In the genomic region with DNA sequence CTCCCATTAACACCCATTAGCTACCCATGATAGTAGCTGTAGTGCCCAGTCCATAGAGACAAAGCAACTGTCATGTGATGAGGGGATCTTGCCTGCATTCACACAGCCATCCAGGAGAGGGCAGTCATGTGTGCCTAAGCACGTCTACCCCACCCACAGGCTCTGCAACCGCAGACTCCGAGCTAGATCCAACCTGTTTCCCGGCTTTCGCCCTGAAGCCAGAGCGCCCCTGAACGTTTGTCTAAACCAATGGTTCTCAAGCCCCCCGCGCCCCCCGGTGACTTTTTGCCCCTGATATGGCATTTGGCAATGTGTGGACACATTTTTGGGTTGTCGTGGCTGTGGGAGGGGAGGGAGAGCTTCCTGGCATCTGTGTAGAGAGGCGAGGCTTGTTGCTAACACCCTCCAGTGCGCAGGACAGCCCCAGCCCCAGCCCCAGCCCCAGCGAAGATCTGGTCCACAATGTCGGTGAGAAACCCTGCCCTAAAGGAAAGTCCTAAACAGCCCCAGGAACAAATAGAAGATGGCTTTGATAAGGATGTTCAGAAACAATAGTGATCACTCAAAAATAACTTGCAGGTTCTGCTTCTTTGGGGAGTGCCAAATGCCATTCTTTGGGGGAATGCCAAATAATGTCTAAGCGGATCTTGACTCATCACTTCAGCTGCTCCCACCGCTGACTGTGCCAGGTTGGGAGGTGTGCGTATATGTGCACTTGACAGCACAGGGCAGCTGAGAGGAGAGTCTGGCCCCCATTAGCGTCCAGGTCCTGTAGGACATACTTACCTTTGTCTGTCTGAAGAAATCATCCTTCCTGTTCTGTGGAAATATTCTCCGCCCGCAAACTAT, we compare ENCODE assay signal across 9 cellular contexts. TPM values are rescaled to one million over a fixed set of nuclear protein-coding genes. Genes with fewer than 3 reads are reported as not detected.
A peak's percentile ranks its signal among the peaks of the same experiment; 100 is the strongest.
DNase-seq lines count a peak whose midpoint lies in the region; ATAC-seq, FAIRE-seq and TF ChIP-seq lines count a peak whose summit lies in the region.
"Had no signal": no experiment of that assay in that cellular context is flagged by ENCODE, and none has a peak within 500 bp of the region (broad histone marks: within the 10 kb centered on the region; RNA-seq: fewer than 3 reads in every experiment).

No MANE protein-coding gene starts in this region.

- H3K4me1 Mint-ChIP-seq in CD4-positive, CD25-positive, alpha-beta regulatory T cell: no peaks in the 10 kb centered on the region
- no peaks in the 10 kb centered on the region for H3K4me1 Mint-ChIP-seq in activated CD4-positive, alpha-beta memory T cell treated with anti-CD3 and anti-CD28 coated beads, Interleukin-2, amount 10 ng/mL, durations not matched to agents 7 days and 5 days
- H3K4me1 Mint-ChIP-seq in memory B cell: no peaks in the 10 kb centered on the region

- H3K27me3 Mint-ChIP-seq in CD4-positive, CD25-positive, alpha-beta regulatory T cell: no peaks in the 10 kb centered on the region
- peaks cover 7% of the 10 kb centered on the region for H3K27me3 Mint-ChIP-seq in activated CD4-positive, alpha-beta memory T cell treated with anti-CD3 and anti-CD28 coated beads, Interleukin-2, amount 10 ng/mL, durations not matched to agents 7 days and 5 days
- peaks cover 2% of the 10 kb centered on the region for H3K27me3 Mint-ChIP-seq in memory B cell

- no peaks in the 10 kb centered on the region for H4K20me1 ChIP-seq in H1 (replicated peaks in 1 of 2; ENCODE audit: control insufficient read depth in 1 of 2, insufficient read depth in 2 of 2, low read length in 2 of 2)

- H2AK5ac ChIP-seq in H1 (ENCODE audit: low read depth, low read length): 0 out of 2 replicates have a peak overlapping the region, but pooled peaks have one; percentile 20

- H3K9me3 ChIP-seq in CD4-positive, CD25-positive, alpha-beta regulatory T cell (ENCODE audit: control insufficient read depth in 2 of 2, low read length in 2 of 2): no peaks in the 10 kb centered on the region
- H3K9me3 ChIP-seq in H1 (ENCODE audit: insufficient read depth in 2 of 2, low read depth in 1 of 2, low read length in 1 of 2): no peaks in the 10 kb centered on the region

- H3K14ac ChIP-seq in H1 (ENCODE audit: insufficient read length): no peak overlapping the region

- H3K9me3 Mint-ChIP-seq in CD4-positive, CD25-positive, alpha-beta regulatory T cell: no peaks in the 10 kb centered on the region
- H3K9me3 Mint-ChIP-seq in activated CD4-positive, alpha-beta memory T cell treated with anti-CD3 and anti-CD28 coated beads, Interleukin-2, amount 10 ng/mL, durations not matched to agents 7 days and 5 days: no peaks in the 10 kb centered on the region
- H3K9me3 Mint-ChIP-seq in memory B cell: no peaks in the 10 kb centered on the region
- H3K9me3 Mint-ChIP-seq: stimulated activated naive CD8-positive, alpha-beta T cell treated with anti-CD3 and anti-CD28 coated beads, Interleukin-15, Interleukin-2, amounts not matched to agents 100 ng/mL and 50 ng/mL, for 24 hours had no signal

- peak; percentile 53 to 88 (median 76) for DNase-seq in CD4-positive, CD25-positive, alpha-beta regulatory T cell
- peak; percentile 81 for DNase-seq in NCI-H69 (lab: John Stamatoyannopoulos, UW)
- peak; percentile 81 for DNase-seq in activated CD4-positive, alpha-beta memory T cell treated with anti-CD3 and anti-CD28 coated beads, Interleukin-2, amount 10 ng/mL, durations not matched to agents 7 days and 5 days
- peak; percentile 61 to 78 for DNase-seq in H1 (ENCODE audit: low read depth in 1 of 2, low spot score in 2 of 2)
- peak; percentile 73 to 78 for DNase-seq in memory B cell (ENCODE audit: low spot score in 2 of 2)
- peak; percentile 51 to 77 (median 71) for DNase-seq in stimulated activated CD4-positive, alpha-beta T cell treated with anti-CD3 and anti-CD28 coated beads, TNF-alpha, amount 100 ng/mL, for 48 hours (ENCODE audit: low read depth in 3 of 3)

- no peak overlapping the region for H3K4ac ChIP-seq in H1 (replicated peaks; ENCODE audit: insufficient read length, low read depth, low read length)

- no peak overlapping the region for H2BK120ac ChIP-seq in H1 (replicated peaks; ENCODE audit: low read depth, low read length)

- H3K27me3 ChIP-seq in CD4-positive, CD25-positive, alpha-beta regulatory T cell (ENCODE audit: control insufficient read depth, insufficient read depth, low read length): peaks cover 9% of the 10 kb centered on the region
- H3K27me3 ChIP-seq in H1 (replicated peaks in 1 of 4; ENCODE audit: control insufficient read depth in 3 of 4, extremely low read depth in 1 of 4, insufficient read depth in 3 of 4, low read length in 3 of 4): peaks cover 0 to 5% (median 2%) of the 10 kb centered on the region in 4 experiments; a peak in 3 of 7 replicates

- H3K56ac ChIP-seq in H1 (replicated peaks; ENCODE audit: insufficient read length, low read depth, low read length): no peak overlapping the region

- no peak for TF ChIP-seq POLR2A in H1 (IDR thresholded peaks at IDR 0.05; ENCODE audit: control extremely low read depth in 1 of 2, low read depth in 2 of 2, low read length in 2 of 2)

- H3K4me2 ChIP-seq in H1 (ENCODE audit: insufficient read depth in 1 of 2, low read depth in 2 of 2, low read length in 2 of 2): peak overlapping the region; percentile 4 to 73; a peak in 3 of 4 replicates

- CTCF ChIA-PET in activated CD4-positive, alpha-beta memory T cell treated with anti-CD3 and anti-CD28 coated beads, Interleukin-2, amount 10 ng/mL, durations not matched to agents 7 days and 5 days (lab: Charles Lee): interaction anchor here (0.7 to 4.8 kb wide), 37 partner anchors 8 to 379 kb away, joined by 3 to 110 read pairs (median 4); a partner anchor contains a TSS
- CTCF ChIA-PET in H1 (lab: Charles Lee; ENCODE audit: partially characterized antibody): interaction anchor here (0.6 to 5.1 kb wide), 74 partner anchors 8 to 1251 kb away, joined by 3 to 55 read pairs (median 6); a partner anchor contains a TSS

- no peaks in the 10 kb centered on the region for H3K36me3 ChIP-seq in CD4-positive, CD25-positive, alpha-beta regulatory T cell (ENCODE audit: control insufficient read depth, insufficient read depth, low read length)
- H3K36me3 ChIP-seq in H1 (ENCODE audit: control insufficient read depth in 2 of 4, insufficient read depth in 4 of 4, low read length in 3 of 4): no peaks in the 10 kb centered on the region

- H3K4me3 ChIP-seq in CD4-positive, CD25-positive, alpha-beta regulatory T cell (ENCODE audit: low read depth, low read length): peak overlapping the region; percentile 59
- H3K4me3 ChIP-seq in H1 (ENCODE audit: extremely low read depth in 1 of 4, insufficient read depth in 2 of 4, low read depth in 3 of 4, low read length in 4 of 4): peak overlapping the region in 3 of 4 experiments; percentile 16 to 52 (median 25); a peak in 4 of 8 replicates

- H2BK5ac ChIP-seq in H1 (ENCODE audit: low read depth, low read length): no peak overlapping the region

- no peak overlapping the region for H2BK20ac ChIP-seq in H1 (ENCODE audit: low read length)

- peak overlapping the region; percentile 70; the same call in 1 of the 2 replicates for H2AFZ ChIP-seq in H1 (ENCODE audit: low read length)

- peak overlapping the region; percentile 90; the same call in 1 of the 2 replicates for H4K8ac ChIP-seq in H1 (ENCODE audit: extremely low read depth, insufficient read depth, low read length)

- H3K36me3 Mint-ChIP-seq in CD4-positive, CD25-positive, alpha-beta regulatory T cell: no peaks in the 10 kb centered on the region
- H3K36me3 Mint-ChIP-seq in activated CD4-positive, alpha-beta memory T cell treated with anti-CD3 and anti-CD28 coated beads, Interleukin-2, amount 10 ng/mL, durations not matched to agents 7 days and 5 days (ENCODE audit: low read depth): no peaks in the 10 kb centered on the region
- no peaks in the 10 kb centered on the region for H3K36me3 Mint-ChIP-seq in memory B cell

- H3K4me1 ChIP-seq in CD4-positive, CD25-positive, alpha-beta regulatory T cell (ENCODE audit: control insufficient read depth, insufficient read depth, low read length, poor library complexity, severe bottlenecking): peaks cover 4% of the 10 kb centered on the region
- H3K4me1 ChIP-seq in H1 (replicated peaks in 1 of 4; ENCODE audit: control insufficient read depth in 3 of 4, insufficient read depth in 4 of 4, low read length in 3 of 4): peaks cover 0 to 6% (median under 1%) of the 10 kb centered on the region in 4 experiments; a peak in 3 of 7 replicates

- peak overlapping the region; percentile 87 for H4K91ac ChIP-seq in H1 (replicated peaks; ENCODE audit: insufficient read length, low read length)

- H3K79me1 ChIP-seq in H1 (ENCODE audit: low read depth, low read length): no peaks in the 10 kb centered on the region

- peak overlapping the region; percentile 29; the same call in 1 of the 2 replicates for H2BK12ac ChIP-seq in H1 (ENCODE audit: low read depth, low read length)

- no peak overlapping the region for H2BK15ac ChIP-seq in H1 (ENCODE audit: low read length)

- peak; percentile 93 to 95 for ATAC-seq in CD4-positive, CD25-positive, alpha-beta regulatory T cell (ENCODE audit: low read depth in 2 of 2)
- ATAC-seq in GM19397 (IDR thresholded peaks at IDR 0.05; ENCODE audit: unreplicated experiment) (peak; percentile 99), HG03558 (IDR thresholded peaks at IDR 0.05; ENCODE audit: extremely low read depth, unreplicated experiment) (peak; percentile 98), memory B cell (ENCODE audit: low read depth) (peak; percentile 92)

- TF ChIP-seq CTCF in H1 (IDR thresholded peaks at IDR 0.05; ENCODE audit: control extremely low read depth in 1 of 3, insufficient read depth in 1 of 3, low read depth in 1 of 3, low read length in 3 of 3): peak; percentile 93 to 100 (median 95)

- H3K23me2 ChIP-seq in H1 (ENCODE audit: low read depth, low read length): no peaks in the 10 kb centered on the region

- no peak overlapping the region for H4K5ac ChIP-seq in H1 (ENCODE audit: insufficient read length, low read depth, low read length)

- no peak overlapping the region for H3K18ac ChIP-seq in H1 (ENCODE audit: extremely low read depth, low read length)

- POLR2A ChIA-PET in activated CD4-positive, alpha-beta memory T cell treated with anti-CD3 and anti-CD28 coated beads, Interleukin-2, amount 10 ng/mL, durations not matched to agents 7 days and 5 days (lab: Charles Lee): interaction anchor here (1.0 to 1.3 kb wide), 3 partner anchors 187 to 379 kb away, joined by 4 to 6 read pairs (median 5); a partner anchor contains a TSS
- POLR2A ChIA-PET in H1 (lab: Charles Lee; ENCODE audit: partially characterized antibody): interaction anchor here (0.9 to 2.0 kb wide), 9 partner anchors 9 to 379 kb away, joined by 3 to 6 read pairs (median 4); a partner anchor contains a TSS

- H3K27ac ChIP-seq in CD4-positive, CD25-positive, alpha-beta regulatory T cell (ENCODE audit: insufficient read depth, low read length, poor library complexity, severe bottlenecking): no peak overlapping the region
- H3K27ac ChIP-seq in H1 (ENCODE audit: low read depth, low read length): no peak overlapping the region

- 0 out of 7 replicates have a peak overlapping the region, but pooled peaks of 1 of the 4 experiments have one; percentile 32 for H3K9ac ChIP-seq in H1 (replicated peaks in 1 of 4; ENCODE audit: extremely low read depth in 1 of 4, low read depth in 3 of 4, low read length in 3 of 4)

- no peak overlapping the region for H3K4me3 Mint-ChIP-seq in CD4-positive, CD25-positive, alpha-beta regulatory T cell
- no peak overlapping the region for H3K4me3 Mint-ChIP-seq in activated CD4-positive, alpha-beta memory T cell treated with anti-CD3 and anti-CD28 coated beads, Interleukin-2, amount 10 ng/mL, durations not matched to agents 7 days and 5 days
- H3K4me3 Mint-ChIP-seq in memory B cell: no peak overlapping the region
- H3K4me3 Mint-ChIP-seq: stimulated activated naive CD8-positive, alpha-beta T cell treated with anti-CD3 and anti-CD28 coated beads, Interleukin-15, Interleukin-2, amounts not matched to agents 100 ng/mL and 50 ng/mL, for 24 hours had no signal

- TF ChIP-seq EP300 in H1 (IDR thresholded peaks at IDR 0.05; ENCODE audit: borderline replicate concordance in 1 of 2, low read depth in 2 of 2, low read length in 2 of 2): peak in 1 of 2 experiments; percentile 5; a peak in 1 of 3 replicates

- FAIRE-seq in H1 (lab: Jason Lieb, UNC): peak; percentile 99

- H3K79me2 ChIP-seq in H1 (ENCODE audit: control insufficient read depth in 1 of 2, insufficient read depth in 2 of 2, low read length in 2 of 2): no peaks in the 10 kb centered on the region

- no peak overlapping the region for H3K27ac Mint-ChIP-seq in CD4-positive, CD25-positive, alpha-beta regulatory T cell
- H3K27ac Mint-ChIP-seq in activated CD4-positive, alpha-beta memory T cell treated with anti-CD3 and anti-CD28 coated beads, Interleukin-2, amount 10 ng/mL, durations not matched to agents 7 days and 5 days: no peak overlapping the region
- H3K27ac Mint-ChIP-seq in memory B cell: no peak overlapping the region
- H3K27ac Mint-ChIP-seq: stimulated activated naive CD8-positive, alpha-beta T cell treated with anti-CD3 and anti-CD28 coated beads, Interleukin-15, Interleukin-2, amounts not matched to agents 100 ng/mL and 50 ng/mL, for 24 hours had no signal

- H3K23ac ChIP-seq in H1 (ENCODE audit: insufficient read length): no peak overlapping the region

- TF ChIP-seq RAD21 in H1 (IDR thresholded peaks at IDR 0.05 in 1 of 2, conservative IDR thresholded peaks at IDR 0.05 in 1 of 2; ENCODE audit: low read depth in 2 of 2, low read length in 2 of 2): peak; percentile 93 to 97

- WGBS in H1 (ENCODE audit: extremely low coverage in 1 of 2, insufficient coverage in 1 of 2, insufficient read length in 1 of 2, insufficient replicate concordance in 2 of 2, low coverage in 1 of 2, low lambda C conversion rate in 2 of 2, missing lambda C conversion rate in 1 of 2), 2 experiments: 35% methylated on average over 18 of the region's 21 CpGs; no CpG with 5 or more reads in 1 of the 2 experiments

RNA-seq across cellular contexts. Expression of a gene that starts 34.5 kb away (rescaled TPM):
- total RNA-seq in CD4-positive, CD25-positive, alpha-beta regulatory T cell: not detected
- not detected for polyA plus RNA-seq in CD4-positive, CD25-positive, alpha-beta regulatory T cell
- total RNA-seq in activated CD4-positive, alpha-beta memory T cell treated with anti-CD3 and anti-CD28 coated beads, Interleukin-2, amount 10 ng/mL, durations not matched to agents 7 days and 5 days: under 1 TPM; 0.25 to 0.35 TPM
- total RNA-seq in H1 (2021; fragmentation: NEBNext Ultra II Directional; extraction: Animal tissue kit (Norgen Biotek cat#: 25700)): 4.2 and 5.0 TPM in 2 replicates
- 3.6 and 5.0 TPM in 2 replicates for polyA plus RNA-seq in H1 (2011; rRNA removed)
- polyA plus RNA-seq in H1 (2011; cell fraction: cytosol; rRNA removed): 4.0 TPM
- 5.3 TPM for polyA plus RNA-seq in H1 (2011; cell fraction: nucleus; rRNA removed)
- 3.2 to 5.1 TPM (median 4.6 TPM) in 4 replicates for polyA plus RNA-seq in H1 (2012, experiment 1 of 2)
- 2.2 TPM for polyA plus RNA-seq in H1 (2012, experiment 2 of 2)
- 5.2 TPM for polyA plus RNA-seq in H1 (2013, experiment 1 of 2)
- polyA plus RNA-seq in H1 (2013, experiment 2 of 2): 5.8 TPM
- 7.8 and 9.9 TPM in 2 replicates for polyA minus RNA-seq in H1 (2011; rRNA and poly(A)+ RNA removed)
- 1.1 TPM for polyA minus RNA-seq in H1 (2011; cell fraction: cytosol; rRNA and poly(A)+ RNA removed)
- 11.1 TPM for polyA minus RNA-seq in H1 (2011; cell fraction: nucleus; rRNA and poly(A)+ RNA removed)
